ENCODE assay signal across 18 cellular contexts in the genomic region with DNA sequence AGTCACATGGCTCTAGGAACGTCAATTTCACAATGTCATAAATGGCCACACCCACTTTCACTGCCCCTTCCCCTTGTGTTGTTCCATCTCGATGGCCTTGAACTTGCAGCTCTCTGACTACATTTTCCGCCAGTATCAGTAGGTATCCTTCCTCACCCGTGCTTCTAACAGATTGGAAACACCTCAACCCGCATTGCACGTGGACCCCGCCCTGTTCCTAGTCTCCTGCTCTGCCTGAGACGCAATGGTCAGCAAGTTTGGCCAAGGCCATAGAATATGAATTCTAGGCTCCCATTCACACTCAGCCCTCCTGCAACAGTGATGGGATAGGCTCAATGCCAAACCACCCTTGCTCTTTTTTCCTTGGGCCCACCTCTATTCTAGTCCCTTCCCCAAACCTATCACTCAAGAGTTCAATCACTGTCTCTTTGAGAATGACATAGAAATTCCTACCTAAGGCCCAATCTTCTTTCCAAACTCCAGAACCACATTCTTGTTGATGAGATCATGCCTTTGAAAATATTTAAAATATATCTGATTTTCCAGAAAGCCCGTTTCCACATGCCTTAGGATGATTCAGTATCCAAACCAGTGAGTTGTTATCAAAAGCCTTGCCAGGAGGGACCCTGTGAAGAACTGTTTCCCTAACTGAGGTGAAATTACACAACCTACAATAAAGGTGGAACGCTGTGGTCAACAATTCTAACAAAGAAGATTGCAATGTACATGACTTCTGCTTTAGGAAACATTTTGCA.
DNase-seq lines count a peak whose midpoint lies in the region; ATAC-seq, FAIRE-seq and TF ChIP-seq lines count a peak whose summit lies in the region.
"Had no signal": no experiment of that assay in that cellular context is flagged by ENCODE, and none has a peak within 500 bp of the region (broad histone marks: within the 10 kb centered on the region; RNA-seq: fewer than 3 reads in every experiment).

No MANE protein-coding gene starts in this region.

- peak overlapping the region; percentile 88 for H4K91ac ChIP-seq in IMR-90 (ENCODE audit: insufficient read depth, low read depth, low read length)

- no TSS peak for BruUV-seq in IMR-90 (replicated peaks; lab: Mats Ljungman, UMichigan)

- TF ChIP-seq RAD21 in IMR-90 (IDR thresholded peaks at IDR 0.05; ENCODE audit: low read length), result no peak

- peak overlapping the region; percentile 88 for H2BK20ac ChIP-seq in IMR-90 (ENCODE audit: low read depth, low read length)

- H3K27me3 ChIP-seq in IMR-90 (ENCODE audit: control insufficient read depth, insufficient read depth, low read length), result no peaks in the 10 kb centered on the region
- no peaks in the 10 kb centered on the region for H3K27me3 ChIP-seq in bronchial epithelial cell (ENCODE audit: control insufficient read depth, insufficient read depth, low read length)
- H3K27me3 ChIP-seq: dorsolateral prefrontal cortex, esophagus muscularis mucosa, sigmoid colon, SJSA1, uterus had no signal

- H3K4me3 ChIP-seq in IMR-90 (ENCODE audit: insufficient read depth, low read depth, low read length), result no peak overlapping the region
- no peak overlapping the region for H3K4me3 ChIP-seq in bronchial epithelial cell (ENCODE audit: low read depth, low read length)
- H3K4me3 ChIP-seq: dorsolateral prefrontal cortex, esophagus muscularis mucosa, sigmoid colon, SJSA1, uterus had no signal

- H3K23ac ChIP-seq in IMR-90 (ENCODE audit: low read depth, low read length), result peak overlapping the region; percentile 32; the same call in 1 of the 2 replicates

- peak overlapping the region; percentile 96 for H2AK5ac ChIP-seq in IMR-90 (ENCODE audit: low read depth, low read length)

- H4K20me1 ChIP-seq in IMR-90 (ENCODE audit: insufficient read depth, low read length), result no peaks in the 10 kb centered on the region

- FAIRE-seq in bronchial epithelial cell (lab: Jason Lieb, UNC), result no peak

- in situ Hi-C loops in IMR-90 (cut with MboI; ENCODE audit: low sequenced_read_pairs), result loop anchor here (5.0 to 10.0 kb wide), 2 partner anchors 811 to 1143 kb away; no protein-coding TSS in a partner anchor

- POLR2A ChIA-PET in IMR-90 (lab: Charles Lee; ENCODE audit: unreplicated experiment), result interaction anchor here (0.5 to 0.6 kb wide), 2 partner anchors 86 to 1051 kb away, joined by 3 to 6 read pairs; no protein-coding TSS in a partner anchor

- H2AFZ ChIP-seq in IMR-90 (replicated peaks; ENCODE audit: low read length, poor library complexity), result peak overlapping the region; percentile 0

- dilution Hi-C loops in IMR-90 (cut with HindIII; ENCODE audit: low sequenced_read_pairs, unreplicated experiment), result no loop called here

- ATAC-seq in IMR-90 (ENCODE audit: low read depth) (peak; percentile 82), HG02610 (IDR thresholded peaks at IDR 0.05; ENCODE audit: unreplicated experiment) (no peak)

- TF ChIP-seq CTCF in IMR-90 (conservative IDR thresholded peaks at IDR 0.05; ENCODE audit: low read depth, low read length) (no peak), bronchial epithelial cell (IDR thresholded peaks at IDR 0.05; ENCODE audit: insufficient read depth, low read length, severe bottlenecking) (no peak)

- no peak for TF ChIP-seq POLR2A in IMR-90 (IDR thresholded peaks at IDR 0.05; ENCODE audit: low read depth, low read length)

- H3K14ac ChIP-seq in IMR-90 (replicated peaks; ENCODE audit: low read depth, low read length), result peak overlapping the region; percentile 16

- peak overlapping the region; percentile 33 for H2BK5ac ChIP-seq in IMR-90 (ENCODE audit: low read depth, low read length, poor library complexity, severe bottlenecking)

- H3K18ac ChIP-seq in IMR-90 (ENCODE audit: low read depth, low read length), result peak overlapping the region; percentile 34

- 90% methylated on average over 5 of the region's 10 CpGs; no CpG with 5 or more reads in 1 of the 2 experiments for whole genome bisulfite sequencing in IMR-90 (ENCODE audit: extremely low coverage in 2 of 2, insufficient read length in 1 of 2), 2 experiments

- H2BK15ac ChIP-seq in IMR-90 (ENCODE audit: low read depth, low read length), result peak overlapping the region; percentile 78; the same call in 2 of the 3 replicates

- peak overlapping the region; percentile 5; the same call in 1 of the 2 replicates for H3K4me2 ChIP-seq in IMR-90 (ENCODE audit: low read depth, low read length)

- CTCF ChIA-PET in IMR-90 (lab: Yijun Ruan, JAX), result interaction anchor here (0.6 to 0.8 kb wide), 2 partner anchors 11 to 181 kb away, joined by 3 read pairs; no protein-coding TSS in a partner anchor

- no peaks in the 10 kb centered on the region for H3K9me3 ChIP-seq in IMR-90 (ENCODE audit: control insufficient read depth, insufficient read depth, low read length)
- H3K9me3 ChIP-seq: esophagus muscularis mucosa, sigmoid colon, SJSA1, uterus had no signal

- no peak overlapping the region for H3K56ac ChIP-seq in IMR-90 (ENCODE audit: extremely low read depth, insufficient read depth, low read length)

- DNase-seq in AG08395 (ENCODE audit: low spot score) (peak; percentile 40), IMR-90 (peak; percentile 76), bronchial epithelial cell (ENCODE audit: low read depth) (peak; percentile 94), glomerular visceral epithelial cell (ENCODE audit: extremely low spot score) (peak; percentile 12), HPDE6-E6E7 (ENCODE audit: extremely low spot score) (no peak), superior temporal gyrus (ENCODE audit: extremely low spot score) (no peak)
- no peak for DNase-seq in activated CD8-positive, alpha-beta memory T cell treated with anti-CD3 and anti-CD28 coated beads for 24 hours
- DNase-seq: activated CD4-positive, alpha-beta T cell treated with anti-CD3 and anti-CD28 coated beads for 4 hours; activated CD8-positive, alpha-beta memory T cell treated with anti-CD3 and anti-CD28 coated beads, Interleukin-2, amount 50 U/mL, for 48 hours; dorsolateral prefrontal cortex; NCI-H2081; NCI-H524; sigmoid colon; T-helper 9 cell; uterus had no signal

- peak overlapping the region; percentile 4 for H3K27ac ChIP-seq in IMR-90 (ENCODE audit: insufficient read depth, low read length)
- H3K27ac ChIP-seq: dorsolateral prefrontal cortex, esophagus muscularis mucosa, sigmoid colon, SJSA1, uterus had no signal

- H4K8ac ChIP-seq in IMR-90 (ENCODE audit: low read depth in 2 of 2, low read length in 2 of 2), result peak overlapping the region; percentile 31 to 67; a peak in 3 of 4 replicates

- peak overlapping the region; percentile 96 for H3K4ac ChIP-seq in IMR-90 (ENCODE audit: low read depth, low read length)

- peaks cover 7% of the 10 kb centered on the region for H3K4me1 ChIP-seq in IMR-90 (ENCODE audit: control insufficient read depth, insufficient read depth, low read length)
- H3K4me1 ChIP-seq: sigmoid colon, uterus had no signal

- peak overlapping the region; percentile 97 for H2BK120ac ChIP-seq in IMR-90 (ENCODE audit: low read depth, low read length)

- intact Hi-C loops in IMR-90 (cut with micrococcal nuclease), result loop anchor here (2.0 to 10.0 kb wide), 3 partner anchors 181 to 603 kb away; no protein-coding TSS in a partner anchor

- peak overlapping the region; percentile 48 for H2AK9ac ChIP-seq in IMR-90 (replicated peaks; ENCODE audit: low read depth, low read length, poor library complexity)

- no peaks in the 10 kb centered on the region for H3K36me3 ChIP-seq in IMR-90 (ENCODE audit: control insufficient read depth, insufficient read depth, low read length)
- no peaks in the 10 kb centered on the region for H3K36me3 ChIP-seq in bronchial epithelial cell (ENCODE audit: control insufficient read depth, insufficient read depth, low read length)
- H3K36me3 ChIP-seq: esophagus muscularis mucosa, sigmoid colon, SJSA1, uterus had no signal

- H3K9me1 ChIP-seq in IMR-90 (ENCODE audit: insufficient read depth, low read length), result peaks cover 7% of the 10 kb centered on the region; the same call in 1 of the 2 replicates

- no peak overlapping the region for H4K5ac ChIP-seq in IMR-90 (ENCODE audit: low read depth, low read length)

- no peaks in the 10 kb centered on the region; a peak in 1 of 4 replicates for H3K79me1 ChIP-seq in IMR-90 (ENCODE audit: low read depth in 1 of 2, low read length in 2 of 2)

- H3K9ac ChIP-seq in IMR-90 (ENCODE audit: low read depth, low read length), result no peak overlapping the region

TF ChIP-seq in IMR-90, 13 proteins besides CTCF, POLR2A, EP300 and RAD21 (continues in another document):
- TF ChIP-seq FOS (IDR thresholded peaks at IDR 0.05; ENCODE audit: low read depth, low read length) (peak; percentile 18; the same call in 1 of the 2 replicates), RFX5 (IDR thresholded peaks at IDR 0.05; ENCODE audit: low read depth, low read length) (no peak), BHLHE40 (IDR thresholded peaks at IDR 0.05; ENCODE audit: low read depth, low read length) (0 out of 2 replicates have a peak, but pooled peaks have one; percentile 11), MAFK (IDR thresholded peaks at IDR 0.05; ENCODE audit: low read depth, low read length) (no peak), MAZ (IDR thresholded peaks at IDR 0.05; ENCODE audit: borderline replicate concordance, low read depth, low read length) (no peak), CEBPB (IDR thresholded peaks at IDR 0.05; ENCODE audit: low read depth, low read length) (peak; percentile 72), MXI1 (IDR thresholded peaks at IDR 0.05; ENCODE audit: borderline replicate concordance, low read depth, low read length) (no peak), SMC3 (IDR thresholded peaks at IDR 0.05; ENCODE audit: low read depth, low read length) (no peak), CHD1 (IDR thresholded peaks at IDR 0.05; ENCODE audit: low read depth, low read length) (no peak), NFE2L2 (IDR thresholded peaks at IDR 0.05; ENCODE audit: low read depth, low read length) (no peak), ELK1 (IDR thresholded peaks at IDR 0.05; ENCODE audit: borderline replicate concordance, low read depth, low read length) (no peak)
- TF ChIP-seq, protein P1, sequence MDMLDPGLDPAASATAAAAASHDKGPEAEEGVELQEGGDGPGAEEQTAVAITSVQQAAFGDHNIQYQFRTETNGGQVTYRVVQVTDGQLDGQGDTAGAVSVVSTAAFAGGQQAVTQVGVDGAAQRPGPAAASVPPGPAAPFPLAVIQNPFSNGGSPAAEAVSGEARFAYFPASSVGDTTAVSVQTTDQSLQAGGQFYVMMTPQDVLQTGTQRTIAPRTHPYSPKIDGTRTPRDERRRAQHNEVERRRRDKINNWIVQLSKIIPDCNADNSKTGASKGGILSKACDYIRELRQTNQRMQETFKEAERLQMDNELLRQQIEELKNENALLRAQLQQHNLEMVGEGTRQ (IDR thresholded peaks at IDR 0.05; ENCODE audit: low read depth, low read length), result no peak

Comparison
In these comparisons a context has a peak if more than half of its experiments do, and no peak if none do; other contexts are left out.
1. DNase-seq: peak in AG08395 (single experiment), IMR-90 (single experiment), bronchial epithelial cell (single experiment) and glomerular visceral epithelial cell (single experiment); none in activated CD8-positive, alpha-beta memory T cell treated with anti-CD3 and anti-CD28 coated beads for 24 hours (single experiment), HPDE6-E6E7 (single experiment) and superior temporal gyrus (single experiment).